1 cellular context compared by ENCODE assay signal in the genomic region with DNA sequence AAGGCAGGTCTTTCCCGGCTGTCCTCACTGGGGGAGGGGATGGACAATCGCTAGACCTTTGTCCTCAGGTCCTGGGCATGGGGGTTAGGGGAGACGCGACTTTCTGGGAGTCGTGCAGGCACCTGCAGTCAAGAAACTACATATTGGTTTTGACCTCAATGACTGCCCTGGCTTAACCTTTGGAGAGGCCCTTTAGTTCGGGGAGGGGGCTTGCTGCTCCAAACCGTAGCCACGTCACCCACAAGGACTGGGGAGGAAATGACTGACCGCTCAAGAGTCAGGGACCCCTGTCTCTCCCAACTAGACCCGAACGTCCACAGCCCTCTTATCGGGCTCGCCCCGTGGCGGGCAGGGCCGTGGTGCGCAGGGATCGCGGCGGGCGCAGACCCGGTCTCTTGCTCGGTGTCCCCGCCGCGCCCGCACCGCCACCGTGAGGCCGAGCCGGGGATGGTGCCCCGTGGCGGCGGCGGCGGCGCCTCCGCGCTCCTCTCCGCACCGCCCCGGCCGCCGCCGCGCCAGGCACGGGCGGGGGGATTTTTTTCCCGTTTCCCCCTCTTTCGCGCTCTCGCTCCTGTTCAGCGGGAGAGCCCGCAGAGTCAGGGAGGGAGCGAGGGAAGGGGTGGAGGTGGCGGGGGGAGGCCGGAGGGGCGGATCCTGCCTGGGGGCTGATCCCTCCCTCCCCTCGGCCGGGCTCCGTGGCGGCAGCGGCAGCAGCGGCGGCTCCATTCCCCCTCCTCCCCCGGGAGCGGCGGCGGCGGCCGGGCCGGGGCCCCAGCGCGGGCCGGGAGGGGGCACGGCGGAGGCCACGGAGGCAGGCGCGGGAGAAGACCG.
TF ChIP-seq lines count a peak whose summit lies in the region.

A gene (plus strand): TSS at position 696 of the 831 bp plus-strand sequence. CDS start 3,579 bp downstream, outside the sequence.

TF ChIP-seq in SK-N-SH, 30 proteins besides CTCF, POLR2A, EP300 and RAD21 (continued from another document):
- TF ChIP-seq, protein P1, sequence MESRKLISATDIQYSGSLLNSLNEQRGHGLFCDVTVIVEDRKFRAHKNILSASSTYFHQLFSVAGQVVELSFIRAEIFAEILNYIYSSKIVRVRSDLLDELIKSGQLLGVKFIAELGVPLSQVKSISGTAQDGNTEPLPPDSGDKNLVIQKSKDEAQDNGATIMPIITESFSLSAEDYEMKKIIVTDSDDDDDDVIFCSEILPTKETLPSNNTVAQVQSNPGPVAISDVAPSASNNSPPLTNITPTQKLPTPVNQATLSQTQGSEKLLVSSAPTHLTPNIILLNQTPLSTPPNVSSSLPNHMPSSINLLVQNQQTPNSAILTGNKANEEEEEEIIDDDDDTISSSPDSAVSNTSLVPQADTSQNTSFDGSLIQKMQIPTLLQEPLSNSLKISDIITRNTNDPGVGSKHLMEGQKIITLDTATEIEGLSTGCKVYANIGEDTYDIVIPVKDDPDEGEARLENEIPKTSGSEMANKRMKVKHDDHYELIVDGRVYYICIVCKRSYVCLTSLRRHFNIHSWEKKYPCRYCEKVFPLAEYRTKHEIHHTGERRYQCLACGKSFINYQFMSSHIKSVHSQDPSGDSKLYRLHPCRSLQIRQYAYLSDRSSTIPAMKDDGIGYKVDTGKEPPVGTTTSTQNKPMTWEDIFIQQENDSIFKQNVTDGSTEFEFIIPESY (IDR thresholded peaks at IDR 0.05; ENCODE audit: borderline replicate concordance, low read depth): no peak
- TF ChIP-seq, protein P2, sequence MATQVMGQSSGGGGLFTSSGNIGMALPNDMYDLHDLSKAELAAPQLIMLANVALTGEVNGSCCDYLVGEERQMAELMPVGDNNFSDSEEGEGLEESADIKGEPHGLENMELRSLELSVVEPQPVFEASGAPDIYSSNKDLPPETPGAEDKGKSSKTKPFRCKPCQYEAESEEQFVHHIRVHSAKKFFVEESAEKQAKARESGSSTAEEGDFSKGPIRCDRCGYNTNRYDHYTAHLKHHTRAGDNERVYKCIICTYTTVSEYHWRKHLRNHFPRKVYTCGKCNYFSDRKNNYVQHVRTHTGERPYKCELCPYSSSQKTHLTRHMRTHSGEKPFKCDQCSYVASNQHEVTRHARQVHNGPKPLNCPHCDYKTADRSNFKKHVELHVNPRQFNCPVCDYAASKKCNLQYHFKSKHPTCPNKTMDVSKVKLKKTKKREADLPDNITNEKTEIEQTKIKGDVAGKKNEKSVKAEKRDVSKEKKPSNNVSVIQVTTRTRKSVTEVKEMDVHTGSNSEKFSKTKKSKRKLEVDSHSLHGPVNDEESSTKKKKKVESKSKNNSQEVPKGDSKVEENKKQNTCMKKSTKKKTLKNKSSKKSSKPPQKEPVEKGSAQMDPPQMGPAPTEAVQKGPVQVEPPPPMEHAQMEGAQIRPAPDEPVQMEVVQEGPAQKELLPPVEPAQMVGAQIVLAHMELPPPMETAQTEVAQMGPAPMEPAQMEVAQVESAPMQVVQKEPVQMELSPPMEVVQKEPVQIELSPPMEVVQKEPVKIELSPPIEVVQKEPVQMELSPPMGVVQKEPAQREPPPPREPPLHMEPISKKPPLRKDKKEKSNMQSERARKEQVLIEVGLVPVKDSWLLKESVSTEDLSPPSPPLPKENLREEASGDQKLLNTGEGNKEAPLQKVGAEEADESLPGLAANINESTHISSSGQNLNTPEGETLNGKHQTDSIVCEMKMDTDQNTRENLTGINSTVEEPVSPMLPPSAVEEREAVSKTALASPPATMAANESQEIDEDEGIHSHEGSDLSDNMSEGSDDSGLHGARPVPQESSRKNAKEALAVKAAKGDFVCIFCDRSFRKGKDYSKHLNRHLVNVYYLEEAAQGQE (IDR thresholded peaks at IDR 0.05; ENCODE audit: low read depth, low read length): no peak
- no peak for TF ChIP-seq FOXM1 (IDR thresholded peaks at IDR 0.05; ENCODE audit: low read depth)
- no peak for TF ChIP-seq ELF1 (IDR thresholded peaks at IDR 0.05)
- TF ChIP-seq GATA2 (CRISPR knock-in tag; IDR thresholded peaks at IDR 0.05): no peak
- TF ChIP-seq RFX5 (IDR thresholded peaks at IDR 0.05; ENCODE audit: low read length): no peak
TF ChIP-seq in SK-N-SH: peak in this region for 6.
